8 cellular contexts compared by ENCODE assay signal in the genomic region with DNA sequence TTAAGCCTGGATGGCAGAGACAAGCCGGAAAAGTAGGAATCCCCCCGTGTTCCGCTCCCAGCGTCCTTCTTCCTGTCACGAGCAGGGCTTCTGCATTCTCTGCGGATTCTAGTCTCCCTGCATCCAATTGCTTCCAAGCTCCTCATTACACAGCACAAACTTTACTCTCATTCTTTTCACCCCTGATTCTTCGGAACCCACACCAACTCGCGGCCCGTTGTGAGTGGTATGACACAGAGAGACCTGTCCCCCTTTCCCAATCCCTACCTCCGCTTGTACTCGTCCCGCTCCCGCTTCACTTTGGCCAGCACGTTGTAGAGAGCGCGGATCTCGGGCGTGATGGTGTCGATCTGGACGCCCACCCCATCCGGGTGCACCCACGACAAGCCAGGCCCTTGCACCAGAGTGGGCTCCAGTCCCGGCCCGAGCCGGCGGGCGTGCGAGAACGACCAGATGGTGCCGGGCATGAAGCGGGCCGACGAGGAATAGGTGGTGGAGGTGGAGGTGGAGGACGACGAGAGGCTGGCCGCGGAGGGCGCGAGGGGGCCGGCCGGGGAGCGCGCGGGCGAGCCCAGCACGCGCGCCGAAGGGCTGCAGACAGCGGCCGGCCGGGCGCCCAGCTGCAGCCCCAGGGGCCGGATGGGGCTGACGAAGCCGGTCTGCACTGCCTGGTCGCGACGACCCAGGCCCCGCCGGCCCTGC.
DNase-seq lines count a peak whose midpoint lies in the region; ATAC-seq and FAIRE-seq lines count a peak whose summit lies in the region.

No MANE protein-coding gene starts in this region.

- no peak for DNase-seq in GM19239 (ENCODE audit: insufficient read length, low spot score)
- DNase-seq in activated naive CD8-positive, alpha-beta T cell treated with anti-CD3 and anti-CD28 coated beads, Interleukin-2, amount 50 U/mL, for 24 hours: no peak
- peak in 1 of 49 donors; percentile 12 for DNase-seq in substantia nigra (lab: John Stamatoyannopoulos, UW)
- no peak for DNase-seq in RPMI8226
- DNase-seq in NK-92 (lab: John Stamatoyannopoulos, UW; ENCODE audit: unreplicated experiment): no peak

- H3K27me3 ChIP-seq in layer of hippocampus (ENCODE audit: control insufficient read depth, insufficient read depth, low read length): no peaks in the 10 kb centered on the region

- FAIRE-seq in GM19239 (lab: Jason Lieb, UNC): peak; percentile 61

- peak; percentile 3 for ATAC-seq in HG03095 (IDR thresholded peaks at IDR 0.05; ENCODE audit: unreplicated experiment)
- peak; percentile 5 for ATAC-seq in activated naive CD8-positive, alpha-beta T cell treated with anti-CD3 and anti-CD28 coated beads, Interleukin-2, amount 50 U/mL, for 24 hours
- no peak for ATAC-seq in GM18517 (IDR thresholded peaks at IDR 0.05; ENCODE audit: unreplicated experiment)

- peak overlapping the region; percentile 89 for H3K27ac Mint-ChIP-seq in activated naive CD8-positive, alpha-beta T cell treated with anti-CD3 and anti-CD28 coated beads, Interleukin-2, amount 50 U/mL, for 24 hours

- H3K4me1 Mint-ChIP-seq in activated naive CD8-positive, alpha-beta T cell treated with anti-CD3 and anti-CD28 coated beads, Interleukin-2, amount 50 U/mL, for 24 hours: peaks cover 52% of the 10 kb centered on the region

- no peaks in the 10 kb centered on the region for H3K9me3 Mint-ChIP-seq in activated naive CD8-positive, alpha-beta T cell treated with anti-CD3 and anti-CD28 coated beads, Interleukin-2, amount 50 U/mL, for 24 hours

- peak overlapping the region; percentile 5 for H3K27ac ChIP-seq in layer of hippocampus (ENCODE audit: low read depth, low read length)
- H3K27ac ChIP-seq in substantia nigra (ENCODE audit: low read depth, low read length, poor library complexity, severe bottlenecking): peak overlapping the region; percentile 81

- H3K4me3 Mint-ChIP-seq in activated naive CD8-positive, alpha-beta T cell treated with anti-CD3 and anti-CD28 coated beads, Interleukin-2, amount 50 U/mL, for 24 hours: peak overlapping the region; percentile 94

- H3K36me3 Mint-ChIP-seq in activated naive CD8-positive, alpha-beta T cell treated with anti-CD3 and anti-CD28 coated beads, Interleukin-2, amount 50 U/mL, for 24 hours (ENCODE audit: low read depth): peaks cover 22% of the 10 kb centered on the region

- H3K27me3 Mint-ChIP-seq in activated naive CD8-positive, alpha-beta T cell treated with anti-CD3 and anti-CD28 coated beads, Interleukin-2, amount 50 U/mL, for 24 hours: no peaks in the 10 kb centered on the region
